Comparison of ENCODE assay signal across 20 cellular contexts in genomic region chr5:158268286-158268685, GRCh38.
DNase-seq lines count a peak whose midpoint lies in the region; ATAC-seq and TF ChIP-seq lines count a peak whose summit lies in the region.
"Had no signal": no experiment of that assay in that cellular context is flagged by ENCODE, and none has a peak within 500 bp of the region (broad histone marks: within the 10 kb centered on the region; RNA-seq: fewer than 3 reads in every experiment).

No MANE protein-coding gene starts in this region.

- no peak for ATAC-seq in GM19328 (IDR thresholded peaks at IDR 0.05; ENCODE audit: unreplicated experiment)

- no peak for TF ChIP-seq POLR2A in esophagus muscularis mucosa (IDR thresholded peaks at IDR 0.05; ENCODE audit: low read depth)

- peaks cover 0 to 18% (median 3%) of the 10 kb centered on the region in 4 donors for H3K9me3 ChIP-seq in esophagus muscularis mucosa
- H3K9me3 ChIP-seq: Peyer's patch had no signal

- DNase-seq in DMS 273 (lab: John Stamatoyannopoulos, UW; ENCODE audit: unreplicated experiment) (peak; percentile 15), DMS 273 treated with DMSO at 0.1 percent for 48 hours (lab: John Stamatoyannopoulos, UW) (no peak), NCI-H446 (lab: John Stamatoyannopoulos, UW) (peak; percentile 70 to 89), esophagus muscularis mucosa (ENCODE audit: extremely low spot score) (peak; percentile 78), posterior cingulate gyrus (peak in 9 of 10 donors; percentile 11 to 88 (median 30)), coronary artery (ENCODE audit: low spot score) (no peak), H7 (no peak)
- DNase-seq: ACHN, GF-D8, MV-4-11, NCI-H1105 treated with DMSO at 0.1 percent for 48 hours, NCI-H2029 treated with DMSO at 0.1 percent for 48 hours, NCI-H2171, NCI-H345, NCI-H526, Peyer's patch, SJCRH30, T-helper 1 cell had no signal

- WGBS in esophagus muscularis mucosa = 94% methylated on average over 8 of the region's 8 CpGs

- intact Hi-C loops in esophagus muscularis mucosa (cut with DNase I) (no loop called here), posterior cingulate gyrus (cut with DNase I) (no loop called here)

- no peak for TF ChIP-seq CTCF in esophagus muscularis mucosa (IDR thresholded peaks at IDR 0.05)
- no peak for TF ChIP-seq CTCF in coronary artery (IDR thresholded peaks at IDR 0.05)

- TF ChIP-seq EP300 in esophagus muscularis mucosa (IDR thresholded peaks at IDR 0.05) = no peak

- H3K4me3 ChIP-seq in esophagus muscularis mucosa = no peak overlapping the region
- no peak overlapping the region for H3K4me3 ChIP-seq in coronary artery
- H3K4me3 ChIP-seq in H7 (ENCODE audit: insufficient read depth, low read depth, low read length) = no peak overlapping the region
- H3K4me3 ChIP-seq: Peyer's patch, SJCRH30 had no signal

- no peaks in the 10 kb centered on the region for H3K4me1 ChIP-seq in esophagus muscularis mucosa
- H3K4me1 ChIP-seq: Peyer's patch had no signal

- H3K27me3 ChIP-seq in esophagus muscularis mucosa = no peaks in the 10 kb centered on the region
- H3K27me3 ChIP-seq in H7 (ENCODE audit: control insufficient read depth, insufficient read depth, low read length) = no peaks in the 10 kb centered on the region
- H3K27me3 ChIP-seq: Peyer's patch, SJCRH30 had no signal

- H3K27ac ChIP-seq in esophagus muscularis mucosa (replicated peaks in 1 of 4) (no peak overlapping the region), coronary artery (no peak overlapping the region)
- H3K27ac ChIP-seq: 22Rv1, Peyer's patch, SJCRH30 had no signal

- H3K36me3 ChIP-seq in esophagus muscularis mucosa (no peaks in the 10 kb centered on the region), H7 (replicated peaks; ENCODE audit: control insufficient read depth, insufficient read depth, low read length) (no peaks in the 10 kb centered on the region)
- H3K36me3 ChIP-seq: Peyer's patch, SJCRH30 had no signal

Comparison
In these comparisons a context has a peak if more than half of its experiments do, and no peak if none do; other contexts are left out.
1. DNase-seq: peak in DMS 273 (single experiment), NCI-H446 (2 of 2), esophagus muscularis mucosa (single experiment) and posterior cingulate gyrus (9 of 10); none in DMS 273 treated with DMSO at 0.1 percent for 48 hours (single experiment), coronary artery (single experiment) and H7 (single experiment).